ENCODE assay signal across 8 cellular contexts in the genomic region with DNA sequence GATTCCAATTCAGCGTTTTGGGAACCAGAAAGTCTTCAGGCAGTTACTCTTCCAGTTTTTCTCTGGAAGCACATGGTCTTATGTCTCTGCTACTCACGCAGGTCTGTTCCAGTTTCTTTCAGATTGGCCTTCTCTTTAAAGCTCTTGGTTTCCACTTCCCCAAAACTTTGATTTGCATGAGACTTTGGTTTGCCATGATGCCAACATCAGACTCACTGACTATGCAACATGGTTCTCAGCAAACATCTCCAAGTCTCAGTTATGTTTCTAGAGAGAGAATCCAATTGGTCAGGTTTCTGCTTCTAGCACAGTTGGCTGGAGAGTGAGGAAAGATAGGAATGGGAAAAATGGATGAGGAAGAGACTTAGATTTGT. TPM values are rescaled to one million over a fixed set of nuclear protein-coding genes. Genes with fewer than 3 reads are reported as not detected.
DNase-seq lines count a peak whose midpoint lies in the region; ATAC-seq and TF ChIP-seq lines count a peak whose summit lies in the region.

No MANE protein-coding gene starts in this region.

- H3K27ac Mint-ChIP-seq in activated naive CD8-positive, alpha-beta T cell, result peak overlapping the region; percentile 85

- H3K4me3 Mint-ChIP-seq in activated naive CD8-positive, alpha-beta T cell, result peak overlapping the region; percentile 72

- no peak overlapping the region for H3K27ac ChIP-seq in foreskin keratinocyte

- peak overlapping the region; percentile 84 for H3K4me3 ChIP-seq in GM06990 (replicated peaks; ENCODE audit: low read depth, low read length)

- peak; percentile 74 for DNase-seq in GM06990 (ENCODE audit: extremely low read depth, insufficient read length)
- no peak for DNase-seq in foreskin keratinocyte
- no peak for DNase-seq in iPS-NIHi11 (ENCODE audit: low spot score)
- DNase-seq in NCI-H1930 (lab: John Stamatoyannopoulos, UW), result no peak
- no peak for DNase-seq in NCI-H187 treated with DMSO at 0.1 percent for 48 hours (lab: John Stamatoyannopoulos, UW)

- TF ChIP-seq CTCF in GM06990 (IDR thresholded peaks at IDR 0.05; ENCODE audit: insufficient read depth, low read length, poor library complexity, severe bottlenecking), result no peak
- TF ChIP-seq CTCF in foreskin keratinocyte (conservative IDR thresholded peaks at IDR 0.05), result no peak

- H3K36me3 ChIP-seq in GM06990 (ENCODE audit: control insufficient read depth, insufficient read depth, low read length), result no peaks in the 10 kb centered on the region

- H3K4me1 ChIP-seq in foreskin keratinocyte, result peaks cover 13% of the 10 kb centered on the region

- H3K36me3 Mint-ChIP-seq in activated naive CD8-positive, alpha-beta T cell, result peaks cover 11% of the 10 kb centered on the region

- peaks cover 51% of the 10 kb centered on the region for H3K4me1 Mint-ChIP-seq in activated naive CD8-positive, alpha-beta T cell (ENCODE audit: low read depth)

- H3K27me3 ChIP-seq in GM06990 (replicated peaks; ENCODE audit: control insufficient read depth, insufficient read depth, low read length), result no peaks in the 10 kb centered on the region
- H3K27me3 ChIP-seq in foreskin keratinocyte, result no peaks in the 10 kb centered on the region

- no peaks in the 10 kb centered on the region for H3K9me3 Mint-ChIP-seq in activated naive CD8-positive, alpha-beta T cell (ENCODE audit: low read depth)

- no peaks in the 10 kb centered on the region for H3K27me3 Mint-ChIP-seq in activated naive CD8-positive, alpha-beta T cell

- ATAC-seq in GM19035 (IDR thresholded peaks at IDR 0.05; ENCODE audit: unreplicated experiment) (peak; percentile 26), HG03342 (IDR thresholded peaks at IDR 0.05; ENCODE audit: unreplicated experiment) (peak; percentile 38), foreskin keratinocyte (no peak)

RNA-seq across cellular contexts. Expression of gene AKAP11, which starts 3.1 kb away (rescaled TPM):
- 21.9 and 22.5 TPM in 2 replicates for total RNA-seq in foreskin keratinocyte
- polyA plus RNA-seq in foreskin keratinocyte, result 2.7 and 3.0 TPM in 2 replicates
